ENCODE assay signal across 20 cellular contexts in the genomic region with DNA sequence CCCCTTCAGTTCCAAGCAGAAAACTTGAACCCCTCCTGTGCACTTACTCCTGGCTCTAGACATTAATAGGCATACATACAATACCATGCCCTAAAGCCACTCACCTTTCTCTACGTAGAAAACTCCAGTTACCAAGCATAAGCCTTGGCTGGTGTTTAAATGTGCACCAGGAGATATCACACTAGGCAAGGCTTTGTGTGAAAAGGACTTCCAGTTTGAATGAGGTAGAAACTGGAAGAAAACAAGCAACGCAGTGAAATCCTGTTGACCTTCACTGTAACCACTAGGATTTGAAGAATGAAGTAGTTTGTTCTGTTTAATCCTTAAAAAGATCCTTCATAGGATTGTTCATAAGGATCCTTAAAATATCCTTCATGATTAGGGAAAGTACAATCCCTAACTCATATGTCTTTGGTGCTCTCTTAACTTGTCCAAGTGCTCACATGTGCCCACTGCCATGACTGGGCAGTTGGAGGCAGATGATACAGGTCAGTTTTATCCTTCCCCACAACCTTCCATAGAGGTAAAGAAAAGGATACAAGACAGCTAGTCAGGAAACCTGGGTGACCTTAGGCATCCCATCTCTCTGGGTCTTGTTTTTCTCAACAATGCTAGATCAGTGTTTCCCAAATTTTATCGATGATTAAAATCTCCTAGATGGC. TPM values are rescaled to one million over a fixed set of nuclear protein-coding genes. Genes with fewer than 3 reads are reported as not detected.
DNase-seq lines count a peak whose midpoint lies in the region; ATAC-seq, FAIRE-seq and TF ChIP-seq lines count a peak whose summit lies in the region.
"Had no signal": no experiment of that assay in that cellular context is flagged by ENCODE, and none has a peak within 500 bp of the region (broad histone marks: within the 10 kb centered on the region; RNA-seq: fewer than 3 reads in every experiment).

No MANE protein-coding gene starts in this region.

- ATAC-seq in body of pancreas (peak; percentile 28), pancreas (peak in 1 of 4 donors; percentile 30)
- ATAC-seq: GM12878 had no signal

- no peak for TF ChIP-seq POLR2A in body of pancreas (IDR thresholded peaks at IDR 0.05)

- FAIRE-seq in pancreas (lab: Jason Lieb, UNC): no peak
- FAIRE-seq: GM12878, H1 had no signal

- DNase-seq in Caco-2 (no peak), body of pancreas (no peak), pancreas (no peak), OCI-M2 (lab: John Stamatoyannopoulos, UW; ENCODE audit: unreplicated experiment) (no peak), immature natural killer cell (no peak), GM23248 (no peak)
- DNase-seq: ACHN; BE2C; C1 segment of cervical spinal cord; CD4-positive, alpha-beta memory T cell; DMS 273 treated with DMSO at 0.1 percent for 48 hours; DMS53; DND-41; EL; H9 had no signal

- H3K9me3 ChIP-seq in Caco-2 (no peaks in the 10 kb centered on the region), body of pancreas (no peaks in the 10 kb centered on the region), pancreas (no peaks in the 10 kb centered on the region), GM23248 (ENCODE audit: low read depth) (no peaks in the 10 kb centered on the region)
- H3K9me3 ChIP-seq: BE2C had no signal

- no peak overlapping the region for H3K4me2 ChIP-seq in GM23248 (ENCODE audit: unreplicated experiment)

- CTCF ChIA-PET in Caco-2 (lab: Charles Lee): interaction anchor here (0.6 to 1.3 kb wide), 2 partner anchors 75 to 331 kb away, joined by 5 to 8 read pairs; no protein-coding TSS in a partner anchor

- peak overlapping the region; percentile 91 for H3K27ac Mint-ChIP-seq in Caco-2 (ENCODE audit: unreplicated experiment)
- no peak overlapping the region for H3K27ac Mint-ChIP-seq in immature natural killer cell
- H3K27ac Mint-ChIP-seq: CD4-positive, alpha-beta memory T cell; H9 had no signal

- intact Hi-C loops in Caco-2 (cut with micrococcal nuclease; ENCODE audit: unreplicated experiment): loop anchor here (1.0 kb wide), 2 partner anchors 19 to 76 kb away; no protein-coding TSS in a partner anchor
- intact Hi-C loops in body of pancreas (cut with DNase I): no loop called here
- intact Hi-C loops in pancreas (cut with DNase I): no loop called here

- H3K4me3 ChIP-seq in Caco-2 (ENCODE audit: low read depth, low read length) (no peak overlapping the region), body of pancreas (no peak overlapping the region), pancreas (no peak overlapping the region), GM23248 (no peak overlapping the region)
- H3K4me3 ChIP-seq: GM12878 had no signal

- POLR2A ChIA-PET in Caco-2 (lab: Charles Lee): no interaction called here

- H3K4me1 Mint-ChIP-seq in Caco-2 (ENCODE audit: low read depth, unreplicated experiment): peaks cover 45% of the 10 kb centered on the region
- H3K4me1 Mint-ChIP-seq in immature natural killer cell: no peaks in the 10 kb centered on the region
- H3K4me1 Mint-ChIP-seq: CD4-positive, alpha-beta memory T cell had no signal

- no peaks in the 10 kb centered on the region for H3K9me2 ChIP-seq in GM23248 (ENCODE audit: insufficient read depth)

- H3K9me3 Mint-ChIP-seq in Caco-2 (ENCODE audit: unreplicated experiment) (no peaks in the 10 kb centered on the region), immature natural killer cell (peaks cover 0 to 3% (median 0%) of the 10 kb centered on the region in 6 donors)
- H3K9me3 Mint-ChIP-seq: H9 had no signal

- H3K9ac ChIP-seq in GM23248: no peak overlapping the region

- H3K4me3 Mint-ChIP-seq in Caco-2 (ENCODE audit: unreplicated experiment) (peak overlapping the region; percentile 62), immature natural killer cell (no peak overlapping the region)
- H3K4me3 Mint-ChIP-seq: CD4-positive, alpha-beta memory T cell; H9 had no signal

- no peaks in the 10 kb centered on the region for H3F3A ChIP-seq in GM23248 (ENCODE audit: insufficient read depth)

- H3K27me3 Mint-ChIP-seq in Caco-2 (ENCODE audit: insufficient read depth, unreplicated experiment): no peaks in the 10 kb centered on the region
- H3K27me3 Mint-ChIP-seq in immature natural killer cell (ENCODE audit: low read depth in 3 of 3): peaks cover 4 to 16% (median 4%) of the 10 kb centered on the region in 3 donors

- H2AFZ ChIP-seq in GM23248: no peak overlapping the region

- WGBS in body of pancreas, 2 donors: 60 to 68% methylated on average over 3 of the region's 3 CpGs
- 68 to 69% methylated on average over 3 of the region's 3 CpGs for WGBS in pancreas, 2 donors
- 26 to 34% methylated on average over 3 of the region's 3 CpGs for WGBS in GM23248 (ENCODE audit: low coverage in 1 of 2, low lambda C conversion rate in 2 of 2, missing lambda C conversion rate in 2 of 2), 2 experiments

- H3K36me3 ChIP-seq in Caco-2 (ENCODE audit: control insufficient read depth, insufficient read depth, low read length): no peaks in the 10 kb centered on the region
- H3K36me3 ChIP-seq in body of pancreas (replicated peaks in 1 of 2; ENCODE audit: insufficient read depth in 1 of 2, low read depth in 2 of 2): no peaks in the 10 kb centered on the region
- H3K36me3 ChIP-seq in pancreas: no peaks in the 10 kb centered on the region
- no peaks in the 10 kb centered on the region for H3K36me3 ChIP-seq in GM23248 (ENCODE audit: low read depth)
- H3K36me3 ChIP-seq: BE2C had no signal

- H3K36me3 Mint-ChIP-seq in Caco-2 (ENCODE audit: insufficient read depth, unreplicated experiment) (no peaks in the 10 kb centered on the region), immature natural killer cell (no peaks in the 10 kb centered on the region)
- H3K36me3 Mint-ChIP-seq: CD4-positive, alpha-beta memory T cell had no signal

- H3K27me3 ChIP-seq in Caco-2 (replicated peaks; ENCODE audit: control insufficient read depth, insufficient read depth, low read length) (no peaks in the 10 kb centered on the region), body of pancreas (no peaks in the 10 kb centered on the region), pancreas (no peaks in the 10 kb centered on the region), GM23248 (replicated peaks; ENCODE audit: insufficient read depth) (peaks cover 9% of the 10 kb centered on the region)
- H3K27me3 ChIP-seq: BE2C had no signal

- no peak for TF ChIP-seq CTCF in 22Rv1 (IDR thresholded peaks at IDR 0.05)
- TF ChIP-seq CTCF in Caco-2 (IDR thresholded peaks at IDR 0.05; ENCODE audit: insufficient read depth in 1 of 2, low read depth in 1 of 2, low read length in 1 of 2, severe bottlenecking in 1 of 2, unreplicated experiment in 1 of 2): no peak
- no peak for TF ChIP-seq CTCF in body of pancreas (IDR thresholded peaks at IDR 0.05)
- no peak for TF ChIP-seq CTCF in pancreas (IDR thresholded peaks at IDR 0.05)

- no peaks in the 10 kb centered on the region for H4K20me1 ChIP-seq in GM23248 (ENCODE audit: insufficient read depth)

- no peaks in the 10 kb centered on the region for H3K79me2 ChIP-seq in GM23248 (ENCODE audit: insufficient read depth)

- H3K4me1 ChIP-seq in Caco-2: peaks cover 45% of the 10 kb centered on the region
- peaks cover 35% of the 10 kb centered on the region for H3K4me1 ChIP-seq in body of pancreas
- peaks cover 0 to 3% (median 0%) of the 10 kb centered on the region in 3 donors for H3K4me1 ChIP-seq in pancreas
- no peaks in the 10 kb centered on the region for H3K4me1 ChIP-seq in GM23248 (ENCODE audit: insufficient read depth)

- in situ Hi-C loops in GM23248 (cut with MboI): no loop called here

- H3K27ac ChIP-seq in 22Rv1: peak overlapping the region; percentile 49
- peak overlapping the region; percentile 25 to 76 (median 48) for H3K27ac ChIP-seq in body of pancreas
- H3K27ac ChIP-seq in pancreas: peak overlapping the region; percentile 18 to 41 (median 28)
- no peak overlapping the region for H3K27ac ChIP-seq in GM23248

- BruUV-seq in Caco-2 (replicated peaks; lab: Mats Ljungman, UMichigan): TSS peak; percentile 61

RNA-seq across cellular contexts. Expression of gene SCGN, which starts 9.2 kb away (rescaled TPM):
- total RNA-seq in Caco-2 (2022) (7.7 and 11.7 TPM in 2 replicates), body of pancreas (10 to 100 TPM; 26.7 to 38.1 TPM), pancreas (10 to 100 TPM; 13.4 to 63.2 (median 26.3) TPM)
- polyA plus RNA-seq in pancreas (100 to 1,000 TPM in 1 of 2 donors, 10 to 100 TPM in 1; 32.3 to 224 TPM), immature natural killer cell (not detected), GM23248 (2016; fragmentation: Nextera tagmentation; extraction: Ambion mirVana) (not detected in 2 replicates)
- total RNA-seq in GM23248 (2014; rRNA removed; shearing (Covaris generic)): not detected in 2 replicates
- total RNA-seq: A172; CD4-positive, alpha-beta memory T cell; G401; GM12878; H1; H9 had no signal
- polyA plus RNA-seq: CD4-positive, alpha-beta memory T cell; GM12878; H1 had no signal
